In genomic region chr21:45074048-45074817, GRCh38 we compare ENCODE assay signal across 8 cellular contexts. TPM values are rescaled to one million over a fixed set of nuclear protein-coding genes. Genes with fewer than 3 reads are reported as not detected.
DNase-seq lines count a peak whose midpoint lies in the region; ATAC-seq and TF ChIP-seq lines count a peak whose summit lies in the region.

Gene ADARB1, plus strand, starts transcription at chr21:45074580. Its CDS starts 97,077 bp downstream, at chr21:45171657.

- no peaks in the 10 kb centered on the region for H3K27me3 ChIP-seq in RWPE2 (ENCODE audit: insufficient read depth, poor library complexity, severe bottlenecking)
- H3K27me3 ChIP-seq in gastroesophageal sphincter, result no peaks in the 10 kb centered on the region
- peaks cover 10% of the 10 kb centered on the region for H3K27me3 ChIP-seq in neuron (ENCODE audit: insufficient read depth, low read length)
- H3K27me3 ChIP-seq in tibial nerve, result no peaks in the 10 kb centered on the region

- ATAC-seq in HG03442 (IDR thresholded peaks at IDR 0.05; ENCODE audit: unreplicated experiment), result peak; percentile 56
- ATAC-seq in RWPE2 (ENCODE audit: low read depth), result peak; percentile 31
- ATAC-seq in gastroesophageal sphincter, result peak; percentile 88

- no peaks in the 10 kb centered on the region for H3K9me3 ChIP-seq in RWPE2 (ENCODE audit: severe bottlenecking)
- H3K9me3 ChIP-seq in gastroesophageal sphincter, result no peaks in the 10 kb centered on the region
- no peaks in the 10 kb centered on the region for H3K9me3 ChIP-seq in neuron (ENCODE audit: low read length)
- H3K9me3 ChIP-seq in tibial nerve, result no peaks in the 10 kb centered on the region

- H3K27ac ChIP-seq in RWPE2 (ENCODE audit: poor library complexity, severe bottlenecking) (peak within 1 kb of the TSS; percentile 68), gastroesophageal sphincter (peak within 1 kb of the TSS; percentile 76 to 98 (median 98)), tibial nerve (peak within 1 kb of the TSS; percentile 62 to 95 (median 90))

- TF ChIP-seq POLR2A in gastroesophageal sphincter (IDR thresholded peaks at IDR 0.05) (peak; percentile 78 to 81), tibial nerve (IDR thresholded peaks at IDR 0.05) (peak; percentile 39 to 71)

- no CpG with 5 or more reads among the region's 132 CpGs for WGBS in gastroesophageal sphincter (ENCODE audit: low coverage in 1 of 2), 2 donors
- 0 to 2% methylated on average over 38 to 44 of the region's 132 CpGs for WGBS in tibial nerve, 2 donors

- TF ChIP-seq CTCF in RWPE2 (IDR thresholded peaks at IDR 0.05; ENCODE audit: poor library complexity, severe bottlenecking) (no peak), gastroesophageal sphincter (IDR thresholded peaks at IDR 0.05) (peak in 1 of 4 experiments; percentile 14), tibial nerve (IDR thresholded peaks at IDR 0.05) (no peak)

- H2AFZ ChIP-seq in neuron (ENCODE audit: low read depth, low read length), result peak within 1 kb of the TSS; percentile 68

- H3K4me3 ChIP-seq in RWPE2 (ENCODE audit: severe bottlenecking) (peak within 1 kb of the TSS; percentile 88), gastroesophageal sphincter (peak within 1 kb of the TSS; percentile 73 to 99), neuron (ENCODE audit: low read length) (peak within 1 kb of the TSS; percentile 86), tibial nerve (peak within 1 kb of the TSS; percentile 75 to 85 (median 81))

- H3K36me3 ChIP-seq in RWPE2 (ENCODE audit: low read depth), result no peaks in the 10 kb centered on the region
- peaks cover 0 to 5% of the 10 kb centered on the region in 2 donors for H3K36me3 ChIP-seq in gastroesophageal sphincter
- H3K36me3 ChIP-seq in neuron (ENCODE audit: insufficient read depth, low read length), result no peaks in the 10 kb centered on the region
- peaks cover 0 to 9% (median 0%) of the 10 kb centered on the region in 3 donors for H3K36me3 ChIP-seq in tibial nerve

- H3K4me1 ChIP-seq in RWPE2 (ENCODE audit: insufficient read depth, poor library complexity, severe bottlenecking), result peaks cover 8% of the 10 kb centered on the region
- peaks cover 4 to 53% (median 14%) of the 10 kb centered on the region in 3 donors for H3K4me1 ChIP-seq in gastroesophageal sphincter
- H3K4me1 ChIP-seq in neuron (ENCODE audit: insufficient read depth, low read length), result peaks cover 5% of the 10 kb centered on the region
- peaks cover 0 to 34% (median 12%) of the 10 kb centered on the region in 4 donors for H3K4me1 ChIP-seq in tibial nerve

- TF ChIP-seq EP300 in gastroesophageal sphincter (IDR thresholded peaks at IDR 0.05) (no peak), tibial nerve (IDR thresholded peaks at IDR 0.05) (no peak)

- peak; percentile 21 to 41 for DNase-seq in NOMO-1 (lab: John Stamatoyannopoulos, UW; ENCODE audit: unreplicated experiment in 2 of 2)
- DNase-seq in NOMO-1 treated with dmso at 0.1 percent for 144 hours (lab: John Stamatoyannopoulos, UW; ENCODE audit: unreplicated experiment), result no peak
- DNase-seq in RWPE2 (ENCODE audit: low spot score), result no peak
- peak; percentile 67 for DNase-seq in activated naive CD4-positive, alpha-beta T cell treated with Interleukin-2 at 50 U/mL for 16 hours
- no peak for DNase-seq in tibial nerve (ENCODE audit: low spot score in 2 of 2)

RNA-seq across cellular contexts. Expression of gene ADARB1, which starts in this region (rescaled TPM):
- total RNA-seq in gastroesophageal sphincter, result 100 to 1,000 TPM; 136 to 228 (median 181) TPM
- total RNA-seq in tibial nerve, result 10 to 100 TPM; 18.2 to 57.6 (median 32.0) TPM

Comparison
In these comparisons a context has a peak if more than half of its experiments do, and no peak if none do; other contexts are left out.
1. DNase-seq: peak in NOMO-1 (2 of 2) and activated naive CD4-positive, alpha-beta T cell treated with Interleukin-2 at 50 U/mL for 16 hours (single experiment); none in NOMO-1 treated with dmso at 0.1 percent for 144 hours (single experiment), RWPE2 (single experiment) and tibial nerve (0 of 2).
2. ATAC-seq: peak in every context shown above with its lines; median percentile 88 in gastroesophageal sphincter; 56 in HG03442; 31 in RWPE2.
3. Peak in every context shown above with its lines, with median percentiles within 50 percentile points of each other: H3K27ac ChIP-seq and H3K4me3 ChIP-seq.